In genomic region chr2:188024811-188025210, GRCh38 we compare ENCODE assay signal across 30 cellular contexts.
DNase-seq lines count a peak whose midpoint lies in the region; ATAC-seq and TF ChIP-seq lines count a peak whose summit lies in the region.
"Had no signal": no experiment of that assay in that cellular context is flagged by ENCODE, and none has a peak within 500 bp of the region (broad histone marks: within the 10 kb centered on the region; RNA-seq: fewer than 3 reads in every experiment).

No MANE protein-coding gene starts in this region.

- no peak for TF ChIP-seq RAD21 in SK-N-SH (IDR thresholded peaks at IDR 0.05; ENCODE audit: low read length)

- no peak for TF ChIP-seq EP300 in SK-N-SH (IDR thresholded peaks at IDR 0.05; ENCODE audit: borderline replicate concordance in 1 of 2, low read depth in 1 of 2, low read length in 1 of 2)

- no peaks in the 10 kb centered on the region for H3K27me3 Mint-ChIP-seq in endodermal cell (ENCODE audit: insufficient read depth)
- H3K27me3 Mint-ChIP-seq: CD4-positive, alpha-beta memory T cell; naive B cell had no signal

- H2AFZ ChIP-seq in SK-N-SH (ENCODE audit: low read depth): peak overlapping the region; percentile 35; the same call in 1 of the 2 replicates

- H3K4me1 ChIP-seq in SK-N-SH (ENCODE audit: control insufficient read depth in 1 of 2, insufficient read depth in 2 of 2, low read depth in 1 of 2, low read length in 1 of 2) (peaks cover 0 to 6% of the 10 kb centered on the region in 2 experiments; a peak in 2 of 4 replicates), endodermal cell (ENCODE audit: control insufficient read depth, insufficient read depth, low read length) (peaks cover 3% of the 10 kb centered on the region)
- H3K4me1 ChIP-seq: breast epithelium, left ventricle myocardium inferior, psoas muscle had no signal

- DNase-seq in SK-N-SH (no peak), astrocyte of the spinal cord (ENCODE audit: low read depth, low spot score) (peak; percentile 19), fibroblast of villous mesenchyme (ENCODE audit: low read depth) (peak; percentile 28), endodermal cell (no peak), NCI-H2171 treated with DMSO at 0.1 percent for 48 hours (lab: John Stamatoyannopoulos, UW) (no peak)
- DNase-seq: activated CD4-positive, alpha-beta T cell treated with anti-CD3 and anti-CD28 coated beads, Interleukin-2, amount 50 U/mL, for 4 hours; activated CD4-positive, CD25-positive, alpha-beta regulatory T cell; activated naive CD4-positive, alpha-beta T cell treated with Interleukin-2 at 50 U/mL for 16 hours; activated T-cell treated with anti-CD3 and anti-CD28 coated beads, Interleukin-2, amount 50 U/mL, for 72 hours; CD4-positive, alpha-beta memory T cell; effector CD8-positive, alpha-beta T cell; EL; Karpas-422; left ventricle myocardium inferior; naive B cell; NCI-H1092; NCI-H187; NCI-H524; nucleus accumbens; psoas muscle; SHP77; stimulated activated naive CD4-positive, alpha-beta T cell treated with Interleukin-2 at 50 U/mL for 16 hours; T-helper 1 cell had no signal

- peaks cover 42% of the 10 kb centered on the region for H3K36me3 Mint-ChIP-seq in endodermal cell (ENCODE audit: low read depth)
- H3K36me3 Mint-ChIP-seq: CD4-positive, alpha-beta memory T cell; naive B cell had no signal

- no peaks in the 10 kb centered on the region for H3F3A ChIP-seq in SK-N-SH (replicated peaks; ENCODE audit: insufficient read depth)

- CTCF ChIA-PET in SK-N-SH (lab: Yijun Ruan, JAX): no interaction called here

- H3K9ac ChIP-seq in SK-N-SH: no peak overlapping the region
- no peak overlapping the region for H3K9ac ChIP-seq in endodermal cell (ENCODE audit: extremely low read depth, low read length, poor library complexity, severe bottlenecking)

- no peak overlapping the region for H3K27ac Mint-ChIP-seq in endodermal cell
- H3K27ac Mint-ChIP-seq: activated T-cell treated with anti-CD3 and anti-CD28 coated beads, Interleukin-2, amount 50 U/mL, for 72 hours; CD4-positive, alpha-beta memory T cell; naive B cell had no signal

- peaks cover 29% of the 10 kb centered on the region for H3K4me1 Mint-ChIP-seq in endodermal cell
- H3K4me1 Mint-ChIP-seq: CD4-positive, alpha-beta memory T cell; naive B cell had no signal

- H3K4me3 ChIP-seq in SK-N-SH (ENCODE audit: low read depth in 2 of 2, low read length in 1 of 2): no peak overlapping the region
- no peak overlapping the region for H3K4me3 ChIP-seq in astrocyte of the spinal cord (ENCODE audit: low read depth, low read length)
- H3K4me3 ChIP-seq in fibroblast of villous mesenchyme (ENCODE audit: low read depth, low read length): no peak overlapping the region
- no peak overlapping the region for H3K4me3 ChIP-seq in endodermal cell (ENCODE audit: low read length)
- H3K4me3 ChIP-seq: breast epithelium, left ventricle myocardium inferior, psoas muscle, thoracic aorta had no signal

- H4K20me1 ChIP-seq in SK-N-SH (ENCODE audit: insufficient read depth): no peaks in the 10 kb centered on the region

- in situ Hi-C loops in astrocyte of the spinal cord (cut with HindIII; ENCODE audit: low sequenced_read_pairs): no loop called here

- H3K27ac ChIP-seq in SK-N-SH (ENCODE audit: low read depth in 2 of 2, low read length in 1 of 2): no peak overlapping the region
- no peak overlapping the region for H3K27ac ChIP-seq in endodermal cell (ENCODE audit: low read depth, low read length)
- H3K27ac ChIP-seq: 22Rv1, breast epithelium, HL-60, left ventricle myocardium inferior, psoas muscle, thoracic aorta had no signal

- no peak overlapping the region for H3K4me3 Mint-ChIP-seq in endodermal cell
- H3K4me3 Mint-ChIP-seq: activated T-cell treated with anti-CD3 and anti-CD28 coated beads, Interleukin-2, amount 50 U/mL, for 72 hours; CD4-positive, alpha-beta memory T cell; naive B cell had no signal

- H3K9me2 ChIP-seq in SK-N-SH: peaks cover under 1% of the 10 kb centered on the region; the same call in 1 of the 2 replicates

- TF ChIP-seq CTCF in SK-N-SH (IDR thresholded peaks at IDR 0.05) (no peak), astrocyte of the spinal cord (IDR thresholded peaks at IDR 0.05; ENCODE audit: low read depth, low read length) (no peak), fibroblast of villous mesenchyme (IDR thresholded peaks at IDR 0.05; ENCODE audit: insufficient read depth, low read depth, low read length) (no peak), endodermal cell (conservative IDR thresholded peaks at IDR 0.05) (no peak)

- H3K9me3 ChIP-seq in SK-N-SH: no peaks in the 10 kb centered on the region
- peaks cover 48% of the 10 kb centered on the region for H3K9me3 ChIP-seq in endodermal cell (ENCODE audit: control insufficient read depth, low read length)
- H3K9me3 ChIP-seq: left ventricle myocardium inferior, psoas muscle, thoracic aorta had no signal

- ATAC-seq in SK-N-SH treated with all-trans-retinoic acid at 6 μM for 48 hours (no peak), GM18907 (IDR thresholded peaks at IDR 0.05; ENCODE audit: unreplicated experiment) (no peak), GM21367 (IDR thresholded peaks at IDR 0.05; ENCODE audit: unreplicated experiment) (no peak)
- ATAC-seq: activated T-cell treated with anti-CD3 and anti-CD28 coated beads, Interleukin-2, amount 50 U/mL, for 72 hours; psoas muscle had no signal

- POLR2A ChIA-PET in SK-N-SH (lab: Yijun Ruan, JAX): no interaction called here

- no peak overlapping the region for H3K4me2 ChIP-seq in SK-N-SH

- no peaks in the 10 kb centered on the region for H3K79me2 ChIP-seq in SK-N-SH (ENCODE audit: insufficient read depth)

- peaks cover 47% of the 10 kb centered on the region for H3K9me3 Mint-ChIP-seq in endodermal cell

- WGBS in SK-N-SH (ENCODE audit: low lambda C conversion rate): 76% methylated on average over 1 of the region's 1 CpG
- no CpG with 5 or more reads among the region's 1 CpG for WGBS in endodermal cell (ENCODE audit: insufficient coverage in 1 of 2, insufficient read length in 1 of 2), 2 experiments

- H3K27me3 ChIP-seq in SK-N-SH (ENCODE audit: insufficient read depth) (no peaks in the 10 kb centered on the region), endodermal cell (ENCODE audit: control insufficient read depth, insufficient read depth, low read length, poor library complexity, severe bottlenecking) (no peaks in the 10 kb centered on the region)
- H3K27me3 ChIP-seq: breast epithelium had no signal

- no peaks in the 10 kb centered on the region for H3K36me3 ChIP-seq in SK-N-SH (replicated peaks in 1 of 2; ENCODE audit: control insufficient read depth in 1 of 2, insufficient read depth in 2 of 2, low read length in 1 of 2)
- H3K36me3 ChIP-seq in endodermal cell (ENCODE audit: control insufficient read depth, insufficient read depth, low read length): peaks cover 6% of the 10 kb centered on the region
- H3K36me3 ChIP-seq: breast epithelium, left ventricle myocardium inferior, thoracic aorta had no signal

TF ChIP-seq in SK-N-SH, 30 proteins besides CTCF, POLR2A, EP300 and RAD21 (continues in another document):
- TF ChIP-seq ELF1 (IDR thresholded peaks at IDR 0.05) (no peak), PBX3 (IDR thresholded peaks at IDR 0.05) (no peak), IRF3 (IDR thresholded peaks at IDR 0.05; ENCODE audit: low read depth, low read length) (no peak)

TF ChIP-seq in SK-N-SH treated with all-trans-retinoic acid at 6 μM for 48 hours, 23 proteins besides CTCF, POLR2A, EP300 and RAD21 (continues in another document):
- no peak for TF ChIP-seq ZFP30 (CRISPR knock-in tag; IDR thresholded peaks at IDR 0.05)
- TF ChIP-seq BACH2 (CRISPR knock-in tag; IDR thresholded peaks at IDR 0.05; ENCODE audit: borderline replicate concordance): no peak
- no peak for TF ChIP-seq ZFP3 (CRISPR knock-in tag; IDR thresholded peaks at IDR 0.05)
- TF ChIP-seq ZC3H10 (CRISPR knock-in tag; IDR thresholded peaks at IDR 0.05): no peak
- no peak for TF ChIP-seq TOX (CRISPR knock-in tag; IDR thresholded peaks at IDR 0.05; ENCODE audit: borderline replicate concordance)
- TF ChIP-seq RARB (CRISPR knock-in tag; IDR thresholded peaks at IDR 0.05): no peak
- no peak for TF ChIP-seq TSHZ2 (CRISPR knock-in tag; IDR thresholded peaks at IDR 0.05)
- no peak for TF ChIP-seq TCF4 (CRISPR knock-in tag; IDR thresholded peaks at IDR 0.05; ENCODE audit: borderline replicate concordance)
- no peak for TF ChIP-seq PATZ1 (CRISPR knock-in tag; IDR thresholded peaks at IDR 0.05; ENCODE audit: borderline replicate concordance)

Comparison
In these comparisons a context has a peak if more than half of its experiments do, and no peak if none do; other contexts are left out.
1. DNase-seq: peak in astrocyte of the spinal cord (single experiment) and fibroblast of villous mesenchyme (single experiment); none in SK-N-SH (single experiment), endodermal cell (single experiment) and NCI-H2171 treated with DMSO at 0.1 percent for 48 hours (single experiment).